ENCODE assay signal across 1 cellular context in the genomic region with DNA sequence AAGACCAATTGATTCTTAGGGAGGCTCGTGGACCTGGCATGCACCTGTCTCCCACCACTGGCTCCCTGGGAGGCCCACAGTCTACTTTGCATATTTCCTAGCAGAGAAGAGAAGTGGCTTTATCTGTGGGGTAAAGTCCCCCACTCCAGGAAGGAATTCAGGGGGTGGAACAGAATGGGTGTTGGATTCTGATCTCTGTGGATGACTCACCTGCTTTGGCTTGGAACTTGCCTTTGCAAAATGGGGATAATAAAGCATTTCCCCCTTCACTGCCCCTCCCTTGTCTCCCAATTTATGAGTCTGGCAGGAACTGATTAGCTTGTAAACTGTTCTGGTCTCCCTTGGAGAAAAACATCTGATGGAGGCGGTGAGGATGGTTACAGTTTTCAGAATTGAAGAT.
A peak's percentile ranks its signal among the peaks of the same experiment; 100 is the strongest.
TF ChIP-seq lines count a peak whose summit lies in the region.

No MANE protein-coding gene starts in this region.

TF ChIP-seq in HEK293, 187 proteins besides CTCF, POLR2A, EP300 and RAD21 (continued from another document):
- TF ChIP-seq, protein P1, sequence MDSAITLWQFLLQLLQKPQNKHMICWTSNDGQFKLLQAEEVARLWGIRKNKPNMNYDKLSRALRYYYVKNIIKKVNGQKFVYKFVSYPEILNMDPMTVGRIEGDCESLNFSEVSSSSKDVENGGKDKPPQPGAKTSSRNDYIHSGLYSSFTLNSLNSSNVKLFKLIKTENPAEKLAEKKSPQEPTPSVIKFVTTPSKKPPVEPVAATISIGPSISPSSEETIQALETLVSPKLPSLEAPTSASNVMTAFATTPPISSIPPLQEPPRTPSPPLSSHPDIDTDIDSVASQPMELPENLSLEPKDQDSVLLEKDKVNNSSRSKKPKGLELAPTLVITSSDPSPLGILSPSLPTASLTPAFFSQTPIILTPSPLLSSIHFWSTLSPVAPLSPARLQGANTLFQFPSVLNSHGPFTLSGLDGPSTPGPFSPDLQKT (IDR thresholded peaks at IDR 0.05; ENCODE audit: borderline replicate concordance, low read depth, low read length), result no peak
- TF ChIP-seq, protein P2, sequence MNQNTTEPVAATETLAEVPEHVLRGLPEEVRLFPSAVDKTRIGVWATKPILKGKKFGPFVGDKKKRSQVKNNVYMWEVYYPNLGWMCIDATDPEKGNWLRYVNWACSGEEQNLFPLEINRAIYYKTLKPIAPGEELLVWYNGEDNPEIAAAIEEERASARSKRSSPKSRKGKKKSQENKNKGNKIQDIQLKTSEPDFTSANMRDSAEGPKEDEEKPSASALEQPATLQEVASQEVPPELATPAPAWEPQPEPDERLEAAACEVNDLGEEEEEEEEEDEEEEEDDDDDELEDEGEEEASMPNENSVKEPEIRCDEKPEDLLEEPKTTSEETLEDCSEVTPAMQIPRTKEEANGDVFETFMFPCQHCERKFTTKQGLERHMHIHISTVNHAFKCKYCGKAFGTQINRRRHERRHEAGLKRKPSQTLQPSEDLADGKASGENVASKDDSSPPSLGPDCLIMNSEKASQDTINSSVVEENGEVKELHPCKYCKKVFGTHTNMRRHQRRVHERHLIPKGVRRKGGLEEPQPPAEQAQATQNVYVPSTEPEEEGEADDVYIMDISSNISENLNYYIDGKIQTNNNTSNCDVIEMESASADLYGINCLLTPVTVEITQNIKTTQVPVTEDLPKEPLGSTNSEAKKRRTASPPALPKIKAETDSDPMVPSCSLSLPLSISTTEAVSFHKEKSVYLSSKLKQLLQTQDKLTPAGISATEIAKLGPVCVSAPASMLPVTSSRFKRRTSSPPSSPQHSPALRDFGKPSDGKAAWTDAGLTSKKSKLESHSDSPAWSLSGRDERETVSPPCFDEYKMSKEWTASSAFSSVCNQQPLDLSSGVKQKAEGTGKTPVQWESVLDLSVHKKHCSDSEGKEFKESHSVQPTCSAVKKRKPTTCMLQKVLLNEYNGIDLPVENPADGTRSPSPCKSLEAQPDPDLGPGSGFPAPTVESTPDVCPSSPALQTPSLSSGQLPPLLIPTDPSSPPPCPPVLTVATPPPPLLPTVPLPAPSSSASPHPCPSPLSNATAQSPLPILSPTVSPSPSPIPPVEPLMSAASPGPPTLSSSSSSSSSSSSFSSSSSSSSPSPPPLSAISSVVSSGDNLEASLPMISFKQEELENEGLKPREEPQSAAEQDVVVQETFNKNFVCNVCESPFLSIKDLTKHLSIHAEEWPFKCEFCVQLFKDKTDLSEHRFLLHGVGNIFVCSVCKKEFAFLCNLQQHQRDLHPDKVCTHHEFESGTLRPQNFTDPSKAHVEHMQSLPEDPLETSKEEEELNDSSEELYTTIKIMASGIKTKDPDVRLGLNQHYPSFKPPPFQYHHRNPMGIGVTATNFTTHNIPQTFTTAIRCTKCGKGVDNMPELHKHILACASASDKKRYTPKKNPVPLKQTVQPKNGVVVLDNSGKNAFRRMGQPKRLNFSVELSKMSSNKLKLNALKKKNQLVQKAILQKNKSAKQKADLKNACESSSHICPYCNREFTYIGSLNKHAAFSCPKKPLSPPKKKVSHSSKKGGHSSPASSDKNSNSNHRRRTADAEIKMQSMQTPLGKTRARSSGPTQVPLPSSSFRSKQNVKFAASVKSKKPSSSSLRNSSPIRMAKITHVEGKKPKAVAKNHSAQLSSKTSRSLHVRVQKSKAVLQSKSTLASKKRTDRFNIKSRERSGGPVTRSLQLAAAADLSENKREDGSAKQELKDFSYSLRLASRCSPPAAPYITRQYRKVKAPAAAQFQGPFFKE (tag by site-specific recombination; IDR thresholded peaks at IDR 0.05; ENCODE audit: borderline replicate concordance), result no peak
- TF ChIP-seq, protein P3, sequence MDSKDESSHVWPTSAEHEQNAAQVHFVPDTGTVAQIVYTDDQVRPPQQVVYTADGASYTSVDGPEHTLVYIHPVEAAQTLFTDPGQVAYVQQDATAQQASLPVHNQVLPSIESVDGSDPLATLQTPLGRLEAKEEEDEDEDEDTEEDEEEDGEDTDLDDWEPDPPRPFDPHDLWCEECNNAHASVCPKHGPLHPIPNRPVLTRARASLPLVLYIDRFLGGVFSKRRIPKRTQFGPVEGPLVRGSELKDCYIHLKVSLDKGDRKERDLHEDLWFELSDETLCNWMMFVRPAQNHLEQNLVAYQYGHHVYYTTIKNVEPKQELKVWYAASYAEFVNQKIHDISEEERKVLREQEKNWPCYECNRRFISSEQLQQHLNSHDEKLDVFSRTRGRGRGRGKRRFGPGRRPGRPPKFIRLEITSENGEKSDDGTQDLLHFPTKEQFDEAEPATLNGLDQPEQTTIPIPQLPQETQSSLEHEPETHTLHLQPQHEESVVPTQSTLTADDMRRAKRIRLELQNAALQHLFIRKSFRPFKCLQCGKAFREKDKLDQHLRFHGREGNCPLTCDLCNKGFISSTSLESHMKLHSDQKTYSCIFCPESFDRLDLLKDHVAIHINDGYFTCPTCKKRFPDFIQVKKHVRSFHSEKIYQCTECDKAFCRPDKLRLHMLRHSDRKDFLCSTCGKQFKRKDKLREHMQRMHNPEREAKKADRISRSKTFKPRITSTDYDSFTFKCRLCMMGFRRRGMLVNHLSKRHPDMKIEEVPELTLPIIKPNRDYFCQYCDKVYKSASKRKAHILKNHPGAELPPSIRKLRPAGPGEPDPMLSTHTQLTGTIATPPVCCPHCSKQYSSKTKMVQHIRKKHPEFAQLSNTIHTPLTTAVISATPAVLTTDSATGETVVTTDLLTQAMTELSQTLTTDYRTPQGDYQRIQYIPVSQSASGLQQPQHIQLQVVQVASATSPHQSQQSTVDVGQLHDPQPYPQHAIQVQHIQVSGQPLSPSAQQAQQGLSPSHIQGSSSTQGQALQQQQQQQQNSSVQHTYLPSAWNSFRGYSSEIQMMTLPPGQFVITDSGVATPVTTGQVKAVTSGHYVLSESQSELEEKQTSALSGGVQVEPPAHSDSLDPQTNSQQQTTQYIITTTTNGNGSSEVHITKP (tag by site-specific recombination; IDR thresholded peaks at IDR 0.05), result peak; percentile 28; the same call in 1 of the 2 replicates
- TF ChIP-seq ZFHX2 (tag by site-specific recombination; conservative IDR thresholded peaks at IDR 0.05), result peak; percentile 78
- TF ChIP-seq, protein P4, sequence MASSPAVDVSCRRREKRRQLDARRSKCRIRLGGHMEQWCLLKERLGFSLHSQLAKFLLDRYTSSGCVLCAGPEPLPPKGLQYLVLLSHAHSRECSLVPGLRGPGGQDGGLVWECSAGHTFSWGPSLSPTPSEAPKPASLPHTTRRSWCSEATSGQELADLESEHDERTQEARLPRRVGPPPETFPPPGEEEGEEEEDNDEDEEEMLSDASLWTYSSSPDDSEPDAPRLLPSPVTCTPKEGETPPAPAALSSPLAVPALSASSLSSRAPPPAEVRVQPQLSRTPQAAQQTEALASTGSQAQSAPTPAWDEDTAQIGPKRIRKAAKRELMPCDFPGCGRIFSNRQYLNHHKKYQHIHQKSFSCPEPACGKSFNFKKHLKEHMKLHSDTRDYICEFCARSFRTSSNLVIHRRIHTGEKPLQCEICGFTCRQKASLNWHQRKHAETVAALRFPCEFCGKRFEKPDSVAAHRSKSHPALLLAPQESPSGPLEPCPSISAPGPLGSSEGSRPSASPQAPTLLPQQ (tag by site-specific recombination; IDR thresholded peaks at IDR 0.05), result no peak
- TF ChIP-seq, protein P5, sequence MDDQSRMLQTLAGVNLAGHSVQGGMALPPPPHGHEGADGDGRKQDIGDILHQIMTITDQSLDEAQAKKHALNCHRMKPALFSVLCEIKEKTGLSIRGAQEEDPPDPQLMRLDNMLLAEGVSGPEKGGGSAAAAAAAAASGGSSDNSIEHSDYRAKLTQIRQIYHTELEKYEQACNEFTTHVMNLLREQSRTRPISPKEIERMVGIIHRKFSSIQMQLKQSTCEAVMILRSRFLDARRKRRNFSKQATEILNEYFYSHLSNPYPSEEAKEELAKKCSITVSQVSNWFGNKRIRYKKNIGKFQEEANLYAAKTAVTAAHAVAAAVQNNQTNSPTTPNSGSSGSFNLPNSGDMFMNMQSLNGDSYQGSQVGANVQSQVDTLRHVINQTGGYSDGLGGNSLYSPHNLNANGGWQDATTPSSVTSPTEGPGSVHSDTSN (CRISPR knock-in tag; IDR thresholded peaks at IDR 0.05), result no peak
- no peak for TF ChIP-seq ZFP3 (tag by site-specific recombination; IDR thresholded peaks at IDR 0.05; ENCODE audit: low read depth)
- no peak for TF ChIP-seq ZNF658 (tag by site-specific recombination; IDR thresholded peaks at IDR 0.05)
- TF ChIP-seq ZNF10 (tag by site-specific recombination; IDR thresholded peaks at IDR 0.05), result no peak
- no peak for TF ChIP-seq ZNF610 (tag by site-specific recombination; IDR thresholded peaks at IDR 0.05; ENCODE audit: borderline replicate concordance)
- TF ChIP-seq ZNF843 (tag by site-specific recombination; IDR thresholded peaks at IDR 0.05), result no peak
- TF ChIP-seq ZNF768 (tag by site-specific recombination; IDR thresholded peaks at IDR 0.05), result no peak
- peak; percentile 52; the same call in 1 of the 2 replicates for TF ChIP-seq SP7 (tag by site-specific recombination; IDR thresholded peaks at IDR 0.05)
- no peak for TF ChIP-seq ZNF16 (tag by site-specific recombination; IDR thresholded peaks at IDR 0.05; ENCODE audit: low read depth)
- TF ChIP-seq EGR2 (tag by site-specific recombination; IDR thresholded peaks at IDR 0.05; ENCODE audit: low read depth), result peak; percentile 75; the same call in 1 of the 2 replicates
- no peak for TF ChIP-seq MZF1 (tag by site-specific recombination; IDR thresholded peaks at IDR 0.05; ENCODE audit: borderline replicate concordance)
- TF ChIP-seq KLF1 (tag by site-specific recombination; IDR thresholded peaks at IDR 0.05), result no peak
- no peak for TF ChIP-seq SETDB1 (IDR thresholded peaks at IDR 0.05; ENCODE audit: insufficient read length, low read length)
